In the genomic region with DNA sequence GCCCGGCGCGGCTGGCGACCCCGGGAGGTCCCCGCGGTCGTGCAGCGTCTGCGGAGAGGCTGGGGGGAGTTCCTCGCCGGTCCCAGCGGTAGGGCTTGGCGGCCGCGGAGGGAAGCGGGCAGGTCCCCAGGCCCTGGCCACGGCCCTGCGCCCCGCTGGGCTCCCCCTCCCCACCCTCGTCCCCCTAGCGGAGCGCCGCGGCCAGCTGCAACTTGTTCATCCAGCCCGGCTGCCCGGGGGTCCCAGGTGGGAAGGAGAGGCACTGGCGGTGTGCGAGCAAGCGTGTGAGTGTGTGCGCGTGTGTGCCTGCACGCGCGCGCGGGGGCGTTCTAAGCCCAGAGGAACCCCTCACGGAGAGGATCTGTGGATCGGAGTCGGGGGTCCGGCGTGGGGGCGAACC, we compare ENCODE assay signal across 8 cellular contexts. TPM values are rescaled to one million over a fixed set of nuclear protein-coding genes. Genes with fewer than 3 reads are reported as not detected.
DNase-seq lines count a peak whose midpoint lies in the region; ATAC-seq and TF ChIP-seq lines count a peak whose summit lies in the region.

No MANE protein-coding gene starts in this region.

- no peaks in the 10 kb centered on the region for H3K4me1 ChIP-seq in effector memory CD4-positive, alpha-beta T cell (ENCODE audit: control insufficient read depth, insufficient read depth, low read length, poor library complexity, severe bottlenecking)
- H3K4me1 ChIP-seq in lower lobe of right lung (peaks cover 48% of the 10 kb centered on the region), transverse colon (peaks cover 4 to 23% (median 8%) of the 10 kb centered on the region in 4 donors)

- TF ChIP-seq EP300 in transverse colon (IDR thresholded peaks at IDR 0.05; ENCODE audit: low read depth) = no peak

- no peaks in the 10 kb centered on the region for H3K9me3 ChIP-seq in effector memory CD4-positive, alpha-beta T cell (ENCODE audit: control insufficient read depth, low read length)
- H3K9me3 ChIP-seq in lower lobe of right lung (no peaks in the 10 kb centered on the region), transverse colon (no peaks in the 10 kb centered on the region)

- WGBS in transverse colon (ENCODE audit: low coverage in 1 of 2), 2 donors = 2% methylated on average over 33 of the region's 44 CpGs; no CpG with 5 or more reads in 1 of the 2 donors

- H3K4me3 Mint-ChIP-seq in activated CD4-positive, alpha-beta memory T cell treated with anti-CD3 and anti-CD28 coated beads, Interleukin-2, amount 10 ng/mL, durations not matched to agents 7 days and 5 days = peak overlapping the region; percentile 30
- H3K4me3 Mint-ChIP-seq in activated CD4-positive, alpha-beta memory T cell treated with anti-CD3 and anti-CD28 coated beads for 36 hours = no peak overlapping the region

- ATAC-seq in lower lobe of right lung (peak; percentile 18 to 24), GM21825 (IDR thresholded peaks at IDR 0.05; ENCODE audit: unreplicated experiment) (no peak)

- peaks cover 20% of the 10 kb centered on the region for H3K27me3 ChIP-seq in effector memory CD4-positive, alpha-beta T cell (replicated peaks; ENCODE audit: control insufficient read depth, insufficient read depth, low read length, poor library complexity, severe bottlenecking)
- H3K27me3 ChIP-seq in lower lobe of right lung (ENCODE audit: low read depth) (no peaks in the 10 kb centered on the region), transverse colon (peaks cover 49% of the 10 kb centered on the region)

- H3K4me3 ChIP-seq in effector memory CD4-positive, alpha-beta T cell (ENCODE audit: insufficient read depth, low read depth, low read length, poor library complexity, severe bottlenecking) = peak overlapping the region; percentile 35
- H3K4me3 ChIP-seq in lower lobe of right lung (peak overlapping the region; percentile 89), transverse colon (peak overlapping the region; percentile 63 to 78 (median 71))

- DNase-seq in activated CD4-positive, alpha-beta memory T cell treated with anti-CD3 and anti-CD28 coated beads, Interleukin-2, amount 10 ng/mL, durations not matched to agents 7 days and 5 days = no peak
- no peak for DNase-seq in activated CD4-positive, alpha-beta memory T cell treated with anti-CD3 and anti-CD28 coated beads for 36 hours
- no peak for DNase-seq in effector memory CD4-positive, alpha-beta T cell
- peak; percentile 62 for DNase-seq in lower lobe of right lung
- DNase-seq in transverse colon = peak; percentile 9
- no peak for DNase-seq in NOMO-1 treated with DMSO at 0.1 percent for 48 hours (lab: John Stamatoyannopoulos, UW; ENCODE audit: unreplicated experiment)
- DNase-seq in foreskin melanocyte = no peak

- POLR2A ChIA-PET in activated CD4-positive, alpha-beta memory T cell treated with anti-CD3 and anti-CD28 coated beads, Interleukin-2, amount 10 ng/mL, durations not matched to agents 7 days and 5 days (lab: Charles Lee) = no interaction called here
- POLR2A ChIA-PET in activated CD4-positive, alpha-beta memory T cell treated with anti-CD3 and anti-CD28 coated beads for 36 hours (lab: Charles Lee) = no interaction called here

- no peaks in the 10 kb centered on the region for H3K9me3 Mint-ChIP-seq in activated CD4-positive, alpha-beta memory T cell treated with anti-CD3 and anti-CD28 coated beads, Interleukin-2, amount 10 ng/mL, durations not matched to agents 7 days and 5 days
- H3K9me3 Mint-ChIP-seq in activated CD4-positive, alpha-beta memory T cell treated with anti-CD3 and anti-CD28 coated beads for 36 hours = no peaks in the 10 kb centered on the region

- intact Hi-C loops in activated CD4-positive, alpha-beta memory T cell treated with anti-CD3 and anti-CD28 coated beads for 36 hours (cut with micrococcal nuclease) = loop anchor here (10.0 kb wide), 1 partner anchor 486 kb away; no protein-coding TSS in a partner anchor
- intact Hi-C loops in lower lobe of right lung (cut with DNase I) = no loop called here
- intact Hi-C loops in transverse colon (cut with DNase I; ENCODE audit: low total_unique reads) = loop anchor here (5.0 kb wide), 3 partner anchors 101 to 1184 kb away; no protein-coding TSS in a partner anchor

- H3K36me3 ChIP-seq in effector memory CD4-positive, alpha-beta T cell (ENCODE audit: control insufficient read depth, insufficient read depth, low read length) = no peaks in the 10 kb centered on the region
- H3K36me3 ChIP-seq in lower lobe of right lung (no peaks in the 10 kb centered on the region), transverse colon (no peaks in the 10 kb centered on the region)

- CTCF ChIA-PET in activated CD4-positive, alpha-beta memory T cell treated with anti-CD3 and anti-CD28 coated beads, Interleukin-2, amount 10 ng/mL, durations not matched to agents 7 days and 5 days (lab: Charles Lee) = no interaction called here
- CTCF ChIA-PET in activated CD4-positive, alpha-beta memory T cell treated with anti-CD3 and anti-CD28 coated beads for 36 hours (lab: Charles Lee) = no interaction called here

- no peak for TF ChIP-seq POLR2A in transverse colon (IDR thresholded peaks at IDR 0.05)

- no peak overlapping the region for H3K27ac ChIP-seq in effector memory CD4-positive, alpha-beta T cell (ENCODE audit: insufficient read depth, low read length, poor library complexity, severe bottlenecking)
- peak overlapping the region; percentile 95 for H3K27ac ChIP-seq in lower lobe of right lung
- peak overlapping the region; percentile 89 to 95 (median 93) for H3K27ac ChIP-seq in transverse colon

- H3K4me1 Mint-ChIP-seq in activated CD4-positive, alpha-beta memory T cell treated with anti-CD3 and anti-CD28 coated beads, Interleukin-2, amount 10 ng/mL, durations not matched to agents 7 days and 5 days = peaks cover 10% of the 10 kb centered on the region
- peaks cover 10% of the 10 kb centered on the region for H3K4me1 Mint-ChIP-seq in activated CD4-positive, alpha-beta memory T cell treated with anti-CD3 and anti-CD28 coated beads for 36 hours (ENCODE audit: low read depth)

- in situ Hi-C loops in transverse colon (cut with MboI; ENCODE audit: low pct_ligation_motif_present in 1 of 4, low pct_unique_long_range_greater_than_20kb in 1 of 4, low sequenced_read_pairs in 3 of 4) = loop anchor here in 2 of 4 donors (25.0 kb wide), 2 partner anchors 281 to 306 kb away; no protein-coding TSS in a partner anchor

- no peaks in the 10 kb centered on the region for H3K36me3 Mint-ChIP-seq in activated CD4-positive, alpha-beta memory T cell treated with anti-CD3 and anti-CD28 coated beads, Interleukin-2, amount 10 ng/mL, durations not matched to agents 7 days and 5 days (ENCODE audit: low read depth)
- peaks cover 3% of the 10 kb centered on the region for H3K36me3 Mint-ChIP-seq in activated CD4-positive, alpha-beta memory T cell treated with anti-CD3 and anti-CD28 coated beads for 36 hours

- H3K27ac Mint-ChIP-seq in activated CD4-positive, alpha-beta memory T cell treated with anti-CD3 and anti-CD28 coated beads, Interleukin-2, amount 10 ng/mL, durations not matched to agents 7 days and 5 days = no peak overlapping the region
- no peak overlapping the region for H3K27ac Mint-ChIP-seq in activated CD4-positive, alpha-beta memory T cell treated with anti-CD3 and anti-CD28 coated beads for 36 hours

- H3K27me3 Mint-ChIP-seq in activated CD4-positive, alpha-beta memory T cell treated with anti-CD3 and anti-CD28 coated beads, Interleukin-2, amount 10 ng/mL, durations not matched to agents 7 days and 5 days = peaks cover 45% of the 10 kb centered on the region
- H3K27me3 Mint-ChIP-seq in activated CD4-positive, alpha-beta memory T cell treated with anti-CD3 and anti-CD28 coated beads for 36 hours = peaks cover 41% of the 10 kb centered on the region

- TF ChIP-seq CTCF in lower lobe of right lung (IDR thresholded peaks at IDR 0.05) (peak; percentile 36), transverse colon (IDR thresholded peaks at IDR 0.05) (no peak)

RNA-seq across cellular contexts. Expression of a gene that starts 1.3 kb away (rescaled TPM):
- total RNA-seq in activated CD4-positive, alpha-beta memory T cell treated with anti-CD3 and anti-CD28 coated beads, Interleukin-2, amount 10 ng/mL, durations not matched to agents 7 days and 5 days = 10 to 100 TPM in 1 of 2 experiments, 1 to 10 TPM in 1; 9.3 to 12.3 TPM
- total RNA-seq in activated CD4-positive, alpha-beta memory T cell treated with anti-CD3 and anti-CD28 coated beads for 36 hours = 1 to 10 TPM; 7.0 to 8.6 TPM
- total RNA-seq in lower lobe of right lung (85.2 TPM), transverse colon (10 to 100 TPM; 22.5 to 92.5 (median 39.2) TPM)

Comparison
In these comparisons a context has a peak if more than half of its experiments do, and no peak if none do; other contexts are left out.
1. DNase-seq: peak in lower lobe of right lung (single experiment) and transverse colon (single experiment); none in activated CD4-positive, alpha-beta memory T cell treated with anti-CD3 and anti-CD28 coated beads, Interleukin-2, amount 10 ng/mL, durations not matched to agents 7 days and 5 days (single experiment), activated CD4-positive, alpha-beta memory T cell treated with anti-CD3 and anti-CD28 coated beads for 36 hours (single experiment), effector memory CD4-positive, alpha-beta T cell (0 of 3), NOMO-1 treated with DMSO at 0.1 percent for 48 hours (single experiment) and foreskin melanocyte (single experiment).
2. H3K4me3 ChIP-seq: peak in every context shown above with its lines; median percentile 89 in lower lobe of right lung; 71 in transverse colon; 35 in effector memory CD4-positive, alpha-beta T cell.